ENCODE assay signal across 22 cellular contexts in genomic region chr9:135677641-135678168, GRCh38. TPM values are rescaled to one million over a fixed set of nuclear protein-coding genes. Genes with fewer than 3 reads are reported as not detected.
A peak's percentile ranks its signal among the peaks of the same experiment; 100 is the strongest.
DNase-seq lines count a peak whose midpoint lies in the region; ATAC-seq, FAIRE-seq and TF ChIP-seq lines count a peak whose summit lies in the region.
"Had no signal": no experiment of that assay in that cellular context is flagged by ENCODE, and none has a peak within 500 bp of the region (broad histone marks: within the 10 kb centered on the region; RNA-seq: fewer than 3 reads in every experiment).

No MANE protein-coding gene starts in this region.

- BruUV-seq in HepG2 (replicated peaks; lab: Mats Ljungman, UMichigan), result no TSS peak

- no peak for TF ChIP-seq RAD21 in HepG2 (CRISPR knock-in tag; IDR thresholded peaks at IDR 0.05)

- no peaks in the 10 kb centered on the region for H3K79me2 ChIP-seq in HepG2 (ENCODE audit: insufficient read depth, low read length)
- H3K79me2 ChIP-seq in osteoblast (ENCODE audit: insufficient read depth, low read length), result no peaks in the 10 kb centered on the region

- TF ChIP-seq CTCF in HepG2 (CRISPR knock-in tag; IDR thresholded peaks at IDR 0.05) (no peak), right lobe of liver (IDR thresholded peaks at IDR 0.05) (no peak), osteoblast (IDR thresholded peaks at IDR 0.05; ENCODE audit: extremely low read depth, low read depth, low read length) (no peak)

- POLR2A ChIA-PET in HepG2 (lab: Yijun Ruan, JAX), result no interaction called here

- no peak for TF ChIP-seq EP300 in HepG2 (IDR thresholded peaks at IDR 0.05; ENCODE audit: low read depth in 2 of 2, low read length in 2 of 2)
- TF ChIP-seq EP300 in HepG2 (CRISPR knock-in tag; IDR thresholded peaks at IDR 0.05; ENCODE audit: borderline replicate concordance), result no peak

- H3K4me1 ChIP-seq in HepG2 (ENCODE audit: insufficient read depth, low read length) (no peaks in the 10 kb centered on the region), right lobe of liver (no peaks in the 10 kb centered on the region), osteoblast (ENCODE audit: insufficient read depth, low read length) (no peaks in the 10 kb centered on the region)

- H3K9me3 ChIP-seq in HepG2 (ENCODE audit: low read length) (no peaks in the 10 kb centered on the region), right lobe of liver (no peaks in the 10 kb centered on the region), osteoblast (ENCODE audit: low read depth, low read length) (no peaks in the 10 kb centered on the region)
- H3K9me3 ChIP-seq: A549 had no signal

- H2AFZ ChIP-seq in HepG2 (ENCODE audit: low read length), result no peak overlapping the region
- no peak overlapping the region for H2AFZ ChIP-seq in osteoblast (ENCODE audit: low read length)
- H2AFZ ChIP-seq: GM23248 had no signal

- intact Hi-C loops in HepG2 (cut with micrococcal nuclease; ENCODE audit: unreplicated experiment), result no loop called here
- intact Hi-C loops in right lobe of liver (cut with DNase I), result no loop called here

- in situ Hi-C loops in HepG2 (cut with HindIII; ENCODE audit: extremely low pct_ligation_motif_present, low pct_unique_long_range_greater_than_20kb), result no loop called here

- H3K4me2 ChIP-seq in HepG2 (ENCODE audit: low read depth, low read length), result no peak overlapping the region
- no peak overlapping the region for H3K4me2 ChIP-seq in osteoblast (ENCODE audit: insufficient read depth, low read length)
- H3K4me2 ChIP-seq: A549 had no signal

- H4K20me1 ChIP-seq in HepG2 (ENCODE audit: insufficient read depth, low read length) (0 out of 2 replicates have a peak, but pooled peaks cover 2% of the 10 kb centered on the region), osteoblast (ENCODE audit: insufficient read depth, low read length) (no peaks in the 10 kb centered on the region)

- H3K27me3 ChIP-seq in HepG2 (ENCODE audit: control insufficient read depth in 1 of 2, insufficient read depth in 2 of 2, low read length in 2 of 2) (peaks cover 4 to 52% of the 10 kb centered on the region in 2 experiments), right lobe of liver (no peaks in the 10 kb centered on the region), osteoblast (ENCODE audit: insufficient read depth, low read length) (no peaks in the 10 kb centered on the region)

- DNase-seq in DMS53 (lab: John Stamatoyannopoulos, UW) (peak; percentile 40), DMS53 treated with DMSO at 0.1 percent for 48 hours (lab: John Stamatoyannopoulos, UW; ENCODE audit: unreplicated experiment) (no peak), HepG2 (ENCODE audit: low spot score) (no peak), right lobe of liver (no peak), RPMI8226 (peak; percentile 59), osteoblast (ENCODE audit: insufficient read length, low spot score, missing footprints) (peak; percentile 73), HTR-8/SVneo (ENCODE audit: insufficient read length, low spot score) (no peak)
- no peak for DNase-seq in activated CD8-positive, alpha-beta memory T cell treated with anti-CD3 and anti-CD28 coated beads, Interleukin-2, amount 50 U/mL, for 4 hours
- DNase-seq: AML-193; CD4-positive, alpha-beta T cell; DMS79; GDM1; GM23248 had no signal

- ATAC-seq in HepG2 (no peak), right lobe of liver (no peak)
- ATAC-seq: A549, HCT116 had no signal

- no peak for TF ChIP-seq POLR2A in HepG2 (IDR thresholded peaks at IDR 0.05; ENCODE audit: insufficient read depth in 1 of 2, low read depth in 2 of 2, low read length in 2 of 2)
- TF ChIP-seq POLR2A in right lobe of liver (IDR thresholded peaks at IDR 0.05), result no peak

- H3K36me3 ChIP-seq in HepG2 (replicated peaks in 1 of 2; ENCODE audit: control insufficient read depth in 1 of 2, insufficient read depth in 2 of 2, low read length in 2 of 2), result no peaks in the 10 kb centered on the region
- no peaks in the 10 kb centered on the region for H3K36me3 ChIP-seq in right lobe of liver
- no peaks in the 10 kb centered on the region for H3K36me3 ChIP-seq in osteoblast (ENCODE audit: insufficient read depth, low read length)

- no peak overlapping the region for H3K9ac ChIP-seq in HepG2 (ENCODE audit: insufficient read depth, low read depth, low read length)
- H3K9ac ChIP-seq: GM23248 had no signal

- H3K27ac ChIP-seq in HepG2 (ENCODE audit: extremely low read length, insufficient read depth, low read length) (no peak overlapping the region), right lobe of liver (no peak overlapping the region), osteoblast (ENCODE audit: low read depth, low read length) (no peak overlapping the region)
- H3K27ac ChIP-seq: 22Rv1, A549, C4-2B, GM23248 had no signal

- no peak overlapping the region for H3K4me3 ChIP-seq in HepG2 (replicated peaks in 1 of 3; ENCODE audit: insufficient read depth in 1 of 3, low read depth in 2 of 3, low read length in 3 of 3)
- H3K4me3 ChIP-seq in right lobe of liver, result no peak overlapping the region
- H3K4me3 ChIP-seq in osteoblast (ENCODE audit: insufficient read depth, low read length), result no peak overlapping the region
- H3K4me3 ChIP-seq: A549, GM23248 had no signal

- CTCF ChIA-PET in HepG2 (lab: Yijun Ruan, JAX; ENCODE audit: low intra/inter-chr PET ratio, low total read pairs), result no interaction called here

- 33% methylated on average over 1 of the region's 22 CpGs for WGBS in HepG2 (ENCODE audit: low lambda C conversion rate)
- WGBS in right lobe of liver (ENCODE audit: insufficient coverage, low coverage, low lambda C conversion rate, missing lambda C conversion rate), result 44% methylated on average over 4 of the region's 22 CpGs

- FAIRE-seq in HepG2 (lab: Jason Lieb, UNC) (no peak), HTR-8/SVneo (lab: Jason Lieb, UNC) (no peak)
- FAIRE-seq: A549, GM12892, GM18507, H54 had no signal

RNA-seq across cellular contexts. Expression of gene LCN9, which starts 14.6 kb away (rescaled TPM):
- total RNA-seq in HepG2 (2016; rRNA removed; fragmentation: Illumina TruSeq; extraction: Trizol) (not detected in 2 replicates), right lobe of liver (not detected), osteoblast (not detected in 2 replicates)
- total RNA-seq in HepG2 (2016; cell fraction: cytosol; rRNA removed; fragmentation: Illumina TruSeq; extraction: Trizol; ENCODE audit: low read depth), result not detected in 2 replicates
- not detected in 2 replicates for total RNA-seq in HepG2 (2016; cell fraction: insoluble cytoplasmic fraction; rRNA removed; fragmentation: Illumina TruSeq; extraction: Trizol)
- total RNA-seq in HepG2 (2016; cell fraction: membrane; rRNA removed; fragmentation: Illumina TruSeq; extraction: Trizol), result not detected in 2 replicates
- total RNA-seq in HepG2 (2016; cell fraction: nucleus; rRNA removed; fragmentation: Illumina TruSeq; extraction: Trizol), result not detected in 2 replicates
- not detected in 2 replicates for polyA plus RNA-seq in HepG2 (2011; rRNA removed)
- not detected in 2 replicates for polyA plus RNA-seq in HepG2 (2011; cell fraction: cytosol; rRNA removed)
- not detected in 2 replicates for polyA plus RNA-seq in HepG2 (2011; cell fraction: nucleus; rRNA removed)
- not detected in 2 replicates for polyA plus RNA-seq in HepG2 (2012)
- not detected in 2 replicates for polyA plus RNA-seq in HepG2 (2016; cell fraction: cytosol; fragmentation: Illumina TruSeq; extraction: Trizol; ENCODE audit: low read depth)
- polyA plus RNA-seq in HepG2 (2016; cell fraction: insoluble cytoplasmic fraction; fragmentation: Illumina TruSeq; extraction: Trizol; ENCODE audit: low read depth), result not detected in 2 replicates
- polyA plus RNA-seq in HepG2 (2016; cell fraction: membrane; fragmentation: Illumina TruSeq; extraction: Trizol; ENCODE audit: low read depth), result not detected in 2 replicates
- not detected in 2 replicates for polyA plus RNA-seq in HepG2 (2016; cell fraction: nucleus; fragmentation: Illumina TruSeq; extraction: Trizol; ENCODE audit: insufficient read depth, low read depth)
- not detected in 2 replicates for polyA minus RNA-seq in HepG2 (2011; rRNA and poly(A)+ RNA removed; ENCODE audit: low replicate concordance)
- not detected in 2 replicates for polyA minus RNA-seq in HepG2 (2011; cell fraction: cytosol; rRNA and poly(A)+ RNA removed)
- not detected in 2 replicates for polyA minus RNA-seq in HepG2 (2011; cell fraction: nucleus; rRNA and poly(A)+ RNA removed)
- total RNA-seq: CD4-positive, alpha-beta T cell; Daoy; GM23248 had no signal
- polyA plus RNA-seq: A549, BJ, GM23248 had no signal

RNA-seq across cellular contexts. Expression of gene SOHLH1, which starts 21.6 kb away (rescaled TPM):
- 0.15 and 0.32 TPM in 2 replicates for total RNA-seq in HepG2 (2016; rRNA removed; fragmentation: Illumina TruSeq; extraction: Trizol)
- not detected in 2 replicates for total RNA-seq in HepG2 (2016; cell fraction: cytosol; rRNA removed; fragmentation: Illumina TruSeq; extraction: Trizol; ENCODE audit: low read depth)
- total RNA-seq in HepG2 (2016; cell fraction: insoluble cytoplasmic fraction; rRNA removed; fragmentation: Illumina TruSeq; extraction: Trizol), result 0.15 and 0.34 TPM in 2 replicates
- total RNA-seq in HepG2 (2016; cell fraction: membrane; rRNA removed; fragmentation: Illumina TruSeq; extraction: Trizol), result 0.12 and 0.14 TPM in 2 replicates
- not detected in 2 replicates for total RNA-seq in HepG2 (2016; cell fraction: nucleus; rRNA removed; fragmentation: Illumina TruSeq; extraction: Trizol)
- polyA plus RNA-seq in HepG2 (2011; rRNA removed), result 0.15 and 0.21 TPM in 2 replicates
- polyA plus RNA-seq in HepG2 (2011; cell fraction: cytosol; rRNA removed), result 0.28 and 0.38 TPM in 2 replicates
- 0.32 and 0.85 TPM in 2 replicates for polyA plus RNA-seq in HepG2 (2011; cell fraction: nucleus; rRNA removed)
- polyA plus RNA-seq in HepG2 (2012), result 0.19 TPM in 2 replicates
- polyA plus RNA-seq in HepG2 (2016; cell fraction: cytosol; fragmentation: Illumina TruSeq; extraction: Trizol; ENCODE audit: low read depth), result not detected in 2 replicates
- polyA plus RNA-seq in HepG2 (2016; cell fraction: insoluble cytoplasmic fraction; fragmentation: Illumina TruSeq; extraction: Trizol; ENCODE audit: low read depth), result 0.16 and 0.28 TPM in 2 replicates
- not detected in 2 replicates for polyA plus RNA-seq in HepG2 (2016; cell fraction: membrane; fragmentation: Illumina TruSeq; extraction: Trizol; ENCODE audit: low read depth)
- 0.33 and 0.70 TPM in 2 replicates for polyA plus RNA-seq in HepG2 (2016; cell fraction: nucleus; fragmentation: Illumina TruSeq; extraction: Trizol; ENCODE audit: insufficient read depth, low read depth)
- polyA minus RNA-seq in HepG2 (2011; rRNA and poly(A)+ RNA removed; ENCODE audit: low replicate concordance), result 0.30 TPM in 1 of 2 replicates, not detected in the other
- not detected in 2 replicates for polyA minus RNA-seq in HepG2 (2011; cell fraction: cytosol; rRNA and poly(A)+ RNA removed)
- polyA minus RNA-seq in HepG2 (2011; cell fraction: nucleus; rRNA and poly(A)+ RNA removed), result not detected in 2 replicates
- not detected for total RNA-seq in right lobe of liver
- not detected in 2 replicates for total RNA-seq in osteoblast
- total RNA-seq: CD4-positive, alpha-beta T cell; Daoy; GM23248 had no signal
- polyA plus RNA-seq: A549, BJ, GM23248 had no signal

RNA-seq across cellular contexts. Expression of gene KCNT1, which starts 24.3 kb away (rescaled TPM):
- not detected in 2 replicates for total RNA-seq in HepG2 (2016; rRNA removed; fragmentation: Illumina TruSeq; extraction: Trizol)
- not detected in 2 replicates for total RNA-seq in HepG2 (2016; cell fraction: cytosol; rRNA removed; fragmentation: Illumina TruSeq; extraction: Trizol; ENCODE audit: low read depth)
- total RNA-seq in HepG2 (2016; cell fraction: insoluble cytoplasmic fraction; rRNA removed; fragmentation: Illumina TruSeq; extraction: Trizol), result not detected in 2 replicates
- total RNA-seq in HepG2 (2016; cell fraction: membrane; rRNA removed; fragmentation: Illumina TruSeq; extraction: Trizol), result not detected in 2 replicates
- total RNA-seq in HepG2 (2016; cell fraction: nucleus; rRNA removed; fragmentation: Illumina TruSeq; extraction: Trizol), result not detected in 2 replicates
- not detected in 2 replicates for polyA plus RNA-seq in HepG2 (2011; rRNA removed)
- not detected in 2 replicates for polyA plus RNA-seq in HepG2 (2011; cell fraction: cytosol; rRNA removed)
- polyA plus RNA-seq in HepG2 (2011; cell fraction: nucleus; rRNA removed), result not detected in 2 replicates
- 0.04 and 0.12 TPM in 2 replicates for polyA plus RNA-seq in HepG2 (2012)
- not detected in 2 replicates for polyA plus RNA-seq in HepG2 (2016; cell fraction: cytosol; fragmentation: Illumina TruSeq; extraction: Trizol; ENCODE audit: low read depth)
- polyA plus RNA-seq in HepG2 (2016; cell fraction: insoluble cytoplasmic fraction; fragmentation: Illumina TruSeq; extraction: Trizol; ENCODE audit: low read depth), result not detected in 2 replicates
- polyA plus RNA-seq in HepG2 (2016; cell fraction: membrane; fragmentation: Illumina TruSeq; extraction: Trizol; ENCODE audit: low read depth), result not detected in 2 replicates
- polyA plus RNA-seq in HepG2 (2016; cell fraction: nucleus; fragmentation: Illumina TruSeq; extraction: Trizol; ENCODE audit: insufficient read depth, low read depth), result not detected in 2 replicates
- not detected in 2 replicates for polyA minus RNA-seq in HepG2 (2011; rRNA and poly(A)+ RNA removed; ENCODE audit: low replicate concordance)
- polyA minus RNA-seq in HepG2 (2011; cell fraction: cytosol; rRNA and poly(A)+ RNA removed), result not detected in 2 replicates
- not detected in 2 replicates for polyA minus RNA-seq in HepG2 (2011; cell fraction: nucleus; rRNA and poly(A)+ RNA removed)
- total RNA-seq in right lobe of liver, result not detected
- not detected in 2 replicates for total RNA-seq in osteoblast
- total RNA-seq: Daoy, GM23248 had no signal
- polyA plus RNA-seq: A549, BJ, GM23248 had no signal

RNA-seq across cellular contexts. Expression of gene GLT6D1, which starts 38.4 kb away (rescaled TPM):
- total RNA-seq in HepG2 (2016; rRNA removed; fragmentation: Illumina TruSeq; extraction: Trizol) (not detected in 2 replicates), right lobe of liver (not detected), osteoblast (not detected in 2 replicates)
- not detected in 2 replicates for total RNA-seq in HepG2 (2016; cell fraction: cytosol; rRNA removed; fragmentation: Illumina TruSeq; extraction: Trizol; ENCODE audit: low read depth)
- total RNA-seq in HepG2 (2016; cell fraction: insoluble cytoplasmic fraction; rRNA removed; fragmentation: Illumina TruSeq; extraction: Trizol), result not detected in 2 replicates
- total RNA-seq in HepG2 (2016; cell fraction: membrane; rRNA removed; fragmentation: Illumina TruSeq; extraction: Trizol), result not detected in 2 replicates
- not detected in 2 replicates for total RNA-seq in HepG2 (2016; cell fraction: nucleus; rRNA removed; fragmentation: Illumina TruSeq; extraction: Trizol)
- polyA plus RNA-seq in HepG2 (2011; rRNA removed), result not detected in 2 replicates
- not detected in 2 replicates for polyA plus RNA-seq in HepG2 (2011; cell fraction: cytosol; rRNA removed)
- polyA plus RNA-seq in HepG2 (2011; cell fraction: nucleus; rRNA removed), result not detected in 2 replicates
- polyA plus RNA-seq in HepG2 (2012), result not detected in 2 replicates
- not detected in 2 replicates for polyA plus RNA-seq in HepG2 (2016; cell fraction: cytosol; fragmentation: Illumina TruSeq; extraction: Trizol; ENCODE audit: low read depth)
- polyA plus RNA-seq in HepG2 (2016; cell fraction: insoluble cytoplasmic fraction; fragmentation: Illumina TruSeq; extraction: Trizol; ENCODE audit: low read depth), result not detected in 2 replicates
- not detected in 2 replicates for polyA plus RNA-seq in HepG2 (2016; cell fraction: membrane; fragmentation: Illumina TruSeq; extraction: Trizol; ENCODE audit: low read depth)
- polyA plus RNA-seq in HepG2 (2016; cell fraction: nucleus; fragmentation: Illumina TruSeq; extraction: Trizol; ENCODE audit: insufficient read depth, low read depth), result not detected in 2 replicates
- not detected in 2 replicates for polyA minus RNA-seq in HepG2 (2011; rRNA and poly(A)+ RNA removed; ENCODE audit: low replicate concordance)
- not detected in 2 replicates for polyA minus RNA-seq in HepG2 (2011; cell fraction: cytosol; rRNA and poly(A)+ RNA removed)
- polyA minus RNA-seq in HepG2 (2011; cell fraction: nucleus; rRNA and poly(A)+ RNA removed), result not detected in 2 replicates
- total RNA-seq: CD4-positive, alpha-beta T cell; Daoy; GM23248 had no signal
- polyA plus RNA-seq: A549, BJ, GM23248 had no signal

Comparison
In these comparisons a context has a peak if more than half of its experiments do, and no peak if none do; other contexts are left out.
1. DNase-seq: peak in DMS53 (single experiment), RPMI8226 (single experiment) and osteoblast (single experiment); none in DMS53 treated with DMSO at 0.1 percent for 48 hours (single experiment), HepG2 (single experiment), right lobe of liver (0 of 3), HTR-8/SVneo (single experiment) and activated CD8-positive, alpha-beta memory T cell treated with anti-CD3 and anti-CD28 coated beads, Interleukin-2, amount 50 U/mL, for 4 hours (single experiment).